Comparison of ENCODE assay signal across 2 cellular contexts in genomic region chr11:6216501-6216900, GRCh38.
TF ChIP-seq lines count a peak whose summit lies in the region.

No MANE protein-coding gene starts in this region.

TF ChIP-seq in HepG2, 621 proteins besides CTCF, POLR2A, EP300 and RAD21:
- TF ChIP-seq ATM (IDR thresholded peaks at IDR 0.05; ENCODE audit: borderline replicate concordance) (no peak), REST (IDR thresholded peaks at IDR 0.05; ENCODE audit: borderline replicate concordance in 1 of 2, low read depth in 1 of 2, low read length in 2 of 2) (no peak), TBX2 (CRISPR knock-in tag; IDR thresholded peaks at IDR 0.05; ENCODE audit: borderline replicate concordance) (no peak)

TF ChIP-seq in HEK293T, 16 proteins besides CTCF, POLR2A, EP300 and RAD21:
- TF ChIP-seq FOXM1 (IDR thresholded peaks at IDR 0.05; ENCODE audit: borderline replicate concordance) (no peak), SUZ12 (IDR thresholded peaks at IDR 0.05) (no peak), NFRKB (IDR thresholded peaks at IDR 0.05) (no peak), TARDBP (IDR thresholded peaks at IDR 0.05) (no peak), CTBP1 (IDR thresholded peaks at IDR 0.05; ENCODE audit: borderline replicate concordance) (no peak), PKNOX1 (IDR thresholded peaks at IDR 0.05) (no peak), ELF4 (IDR thresholded peaks at IDR 0.05) (no peak), FOXK2 (IDR thresholded peaks at IDR 0.05) (no peak)
